Comparison of ENCODE assay signal across 8 cellular contexts in genomic region chr6:157381631-157382621, GRCh38. TPM values are rescaled to one million over a fixed set of nuclear protein-coding genes. Genes with fewer than 3 reads are reported as not detected.
DNase-seq lines count a peak whose midpoint lies in the region; ATAC-seq and TF ChIP-seq lines count a peak whose summit lies in the region.

No MANE protein-coding gene starts in this region.

- WGBS in SK-N-SH (ENCODE audit: low lambda C conversion rate), result 15% methylated on average over 32 of the region's 96 CpGs

- H3K4me2 ChIP-seq in SK-N-SH, result peak overlapping the region; percentile 85
- H3K4me2 ChIP-seq in OCI-LY3 (ENCODE audit: low read length), result peak overlapping the region; percentile 87

- H3K9ac ChIP-seq in SK-N-SH (peak overlapping the region; percentile 60), OCI-LY3 (ENCODE audit: low read length) (peak overlapping the region; percentile 89)

- peak; percentile 8; the same call in 1 of the 2 replicates for TF ChIP-seq RAD21 in SK-N-SH (IDR thresholded peaks at IDR 0.05; ENCODE audit: low read length)

- H2AFZ ChIP-seq in SK-N-SH (ENCODE audit: low read depth) (peak overlapping the region; percentile 65; the same call in 1 of the 2 replicates), OCI-LY3 (ENCODE audit: low read depth, low read length) (peak overlapping the region; percentile 74)

- intact Hi-C loops in natural killer cell (cut with micrococcal nuclease), result loop anchor here (1.0 to 5.0 kb wide), 4 partner anchors 59 to 285 kb away; partner anchors contain the start of gene TMEM242

- H3K36me3 ChIP-seq in SK-N-SH (replicated peaks in 1 of 2; ENCODE audit: control insufficient read depth in 1 of 2, insufficient read depth in 2 of 2, low read length in 1 of 2) (no peaks in the 10 kb centered on the region), OCI-LY3 (replicated peaks; ENCODE audit: low read depth, low read length) (peaks cover 4% of the 10 kb centered on the region)

- TF ChIP-seq CTCF in SK-N-SH (IDR thresholded peaks at IDR 0.05), result peak; percentile 20; the same call in 1 of the 2 replicates
- no peak for TF ChIP-seq CTCF in OCI-LY3 (IDR thresholded peaks at IDR 0.05; ENCODE audit: low read depth, low read length)
- no peak for TF ChIP-seq CTCF in natural killer cell (IDR thresholded peaks at IDR 0.05)

- CTCF ChIA-PET in SK-N-SH (lab: Yijun Ruan, JAX), result interaction anchor here (1.0 to 1.6 kb wide), 4 partner anchors 9 to 67 kb away, joined by 3 to 5 read pairs (median 3); no protein-coding TSS in a partner anchor

- peaks cover 4% of the 10 kb centered on the region for H3K27me3 Mint-ChIP-seq in activated T-helper 17 cell treated with anti-CD3 and anti-CD28 coated beads, Interleukin-2, amount 50 U/mL, for 72 hours
- H3K27me3 Mint-ChIP-seq in natural killer cell (ENCODE audit: low read depth in 2 of 2), result no peaks in the 10 kb centered on the region
- H3K27me3 Mint-ChIP-seq in stimulated activated naive CD8-positive, alpha-beta T cell treated with anti-CD3 and anti-CD28 coated beads, Interleukin-15, amount 100 ng/mL, for 72 hours, result peaks cover 30% of the 10 kb centered on the region

- TF ChIP-seq EP300 in SK-N-SH (IDR thresholded peaks at IDR 0.05; ENCODE audit: borderline replicate concordance in 1 of 2, low read depth in 1 of 2, low read length in 1 of 2), result no peak

- peaks cover 21% of the 10 kb centered on the region for H3K79me2 ChIP-seq in SK-N-SH (ENCODE audit: insufficient read depth)
- H3K79me2 ChIP-seq in OCI-LY3 (ENCODE audit: low read length), result peaks cover 18% of the 10 kb centered on the region

- H3K4me1 Mint-ChIP-seq in activated T-helper 17 cell treated with anti-CD3 and anti-CD28 coated beads, Interleukin-2, amount 50 U/mL, for 72 hours, result peaks cover 20% of the 10 kb centered on the region
- peaks cover 30 to 35% of the 10 kb centered on the region in 2 donors for H3K4me1 Mint-ChIP-seq in natural killer cell
- H3K4me1 Mint-ChIP-seq in stimulated activated naive CD8-positive, alpha-beta T cell treated with anti-CD3 and anti-CD28 coated beads, Interleukin-15, amount 100 ng/mL, for 72 hours, result peaks cover 46% of the 10 kb centered on the region

- H3K27ac ChIP-seq in SK-N-SH (ENCODE audit: low read depth in 2 of 2, low read length in 1 of 2), result peak overlapping the region; percentile 24 to 94; a peak in 3 of 4 replicates
- no peak overlapping the region for H3K27ac ChIP-seq in OCI-LY3 (ENCODE audit: low read length)

- no peaks in the 10 kb centered on the region for H3K9me3 Mint-ChIP-seq in activated T-helper 17 cell treated with anti-CD3 and anti-CD28 coated beads, Interleukin-2, amount 50 U/mL, for 72 hours
- no peaks in the 10 kb centered on the region for H3K9me3 Mint-ChIP-seq in natural killer cell
- no peaks in the 10 kb centered on the region for H3K9me3 Mint-ChIP-seq in stimulated activated naive CD8-positive, alpha-beta T cell treated with anti-CD3 and anti-CD28 coated beads, Interleukin-15, amount 100 ng/mL, for 72 hours

- no peaks in the 10 kb centered on the region for H3K27me3 ChIP-seq in SK-N-SH (ENCODE audit: insufficient read depth)
- H3K27me3 ChIP-seq in OCI-LY3 (ENCODE audit: low read depth, low read length), result no peaks in the 10 kb centered on the region

- H3K4me3 ChIP-seq in SK-N-SH (ENCODE audit: low read depth in 2 of 2, low read length in 1 of 2) (peak overlapping the region; percentile 92 to 97), OCI-LY3 (ENCODE audit: low read length) (peak overlapping the region; percentile 87)

- no peaks in the 10 kb centered on the region for H3K36me3 Mint-ChIP-seq in activated T-helper 17 cell treated with anti-CD3 and anti-CD28 coated beads, Interleukin-2, amount 50 U/mL, for 72 hours (ENCODE audit: low read depth)
- no peaks in the 10 kb centered on the region for H3K36me3 Mint-ChIP-seq in natural killer cell

- H3K9me3 ChIP-seq in SK-N-SH, result no peaks in the 10 kb centered on the region
- no peaks in the 10 kb centered on the region for H3K9me3 ChIP-seq in OCI-LY3 (ENCODE audit: insufficient read depth, low read length)

- peak overlapping the region; percentile 81 for H3K4me3 Mint-ChIP-seq in activated T-helper 17 cell treated with anti-CD3 and anti-CD28 coated beads, Interleukin-2, amount 50 U/mL, for 72 hours
- peak overlapping the region; percentile 92 for H3K4me3 Mint-ChIP-seq in natural killer cell
- peak overlapping the region; percentile 87 to 89 for H3K4me3 Mint-ChIP-seq in stimulated activated naive CD8-positive, alpha-beta T cell treated with anti-CD3 and anti-CD28 coated beads, Interleukin-15, amount 100 ng/mL, for 72 hours

- DNase-seq in SK-N-SH (peak; percentile 81), fibroblast of peridontal ligament (ENCODE audit: extremely low read depth) (peak; percentile 50), natural killer cell (peak; percentile 56)
- peak; percentile 55 to 63 for DNase-seq in stimulated activated naive CD8-positive, alpha-beta T cell treated with anti-CD3 and anti-CD28 coated beads, Interleukin-15, amount 100 ng/mL, for 72 hours

- H4K20me1 ChIP-seq in SK-N-SH (ENCODE audit: insufficient read depth) (no peaks in the 10 kb centered on the region), OCI-LY3 (ENCODE audit: insufficient read depth, low read length) (no peaks in the 10 kb centered on the region)

- no peaks in the 10 kb centered on the region for H3K9me2 ChIP-seq in SK-N-SH

- ATAC-seq in SK-N-SH treated with all-trans-retinoic acid at 6 μM for 48 hours (no peak), HG03039 (IDR thresholded peaks at IDR 0.05; ENCODE audit: unreplicated experiment) (peak; percentile 15), natural killer cell (peak; percentile 24 to 36 (median 31))
- ATAC-seq in activated T-helper 17 cell treated with anti-CD3 and anti-CD28 coated beads, Interleukin-2, amount 50 U/mL, for 72 hours (replicated peaks), result peak; percentile 10
- peak; percentile 38 for ATAC-seq in stimulated activated naive CD8-positive, alpha-beta T cell treated with anti-CD3 and anti-CD28 coated beads, Interleukin-15, amount 100 ng/mL, for 72 hours

- POLR2A ChIA-PET in SK-N-SH (lab: Yijun Ruan, JAX), result interaction anchor here (1.2 kb wide), 1 partner anchor 59 kb away, joined by 3 read pairs; the partner anchor contains the start of gene TMEM242

- peaks cover 0 to 11% of the 10 kb centered on the region in 2 experiments; a peak in 2 of 4 replicates for H3K4me1 ChIP-seq in SK-N-SH (ENCODE audit: control insufficient read depth in 1 of 2, insufficient read depth in 2 of 2, low read depth in 1 of 2, low read length in 1 of 2)
- H3K4me1 ChIP-seq in OCI-LY3 (ENCODE audit: low read length), result peaks cover 10% of the 10 kb centered on the region; the same call in 1 of the 2 replicates

- peak overlapping the region; percentile 78 for H3K27ac Mint-ChIP-seq in activated T-helper 17 cell treated with anti-CD3 and anti-CD28 coated beads, Interleukin-2, amount 50 U/mL, for 72 hours
- H3K27ac Mint-ChIP-seq in natural killer cell, result peak overlapping the region; percentile 78 to 82
- peak overlapping the region; percentile 49 to 88 for H3K27ac Mint-ChIP-seq in stimulated activated naive CD8-positive, alpha-beta T cell treated with anti-CD3 and anti-CD28 coated beads, Interleukin-15, amount 100 ng/mL, for 72 hours

- H3F3A ChIP-seq in SK-N-SH (replicated peaks; ENCODE audit: insufficient read depth), result peaks cover 3% of the 10 kb centered on the region

TF ChIP-seq in SK-N-SH, 30 proteins besides CTCF, POLR2A, EP300 and RAD21:
- TF ChIP-seq NFIC (IDR thresholded peaks at IDR 0.05; ENCODE audit: borderline replicate concordance) (no peak), YY1 (IDR thresholded peaks at IDR 0.05; ENCODE audit: low read depth) (no peak), IRF3 (IDR thresholded peaks at IDR 0.05; ENCODE audit: low read depth, low read length) (no peak), SMC3 (IDR thresholded peaks at IDR 0.05; ENCODE audit: low read depth, low read length) (0 out of 2 replicates have a peak, but pooled peaks have one; percentile 7), JUND (IDR thresholded peaks at IDR 0.05) (no peak)
TF ChIP-seq in SK-N-SH: peak in this region for 1.

TF ChIP-seq in SK-N-SH treated with all-trans-retinoic acid at 6 μM for 48 hours, 23 proteins besides CTCF, POLR2A, EP300 and RAD21 (continues in another document):
- TF ChIP-seq ARNTL (CRISPR knock-in tag; IDR thresholded peaks at IDR 0.05; ENCODE audit: borderline replicate concordance, low read depth) (no peak), PATZ1 (CRISPR knock-in tag; IDR thresholded peaks at IDR 0.05; ENCODE audit: borderline replicate concordance) (no peak)

RNA-seq across cellular contexts. Expression of gene ZDHHC14, which starts 0.9 kb away (rescaled TPM):
- 5.4 TPM in 2 replicates for polyA plus RNA-seq in SK-N-SH (2012; rRNA removed)
- polyA plus RNA-seq in SK-N-SH (2012; cell fraction: cytosol; rRNA removed), result 3.5 and 4.2 TPM in 2 replicates
- 8.2 and 9.1 TPM in 2 replicates for polyA plus RNA-seq in SK-N-SH (2012; cell fraction: nucleus; rRNA removed)
- 1 to 10 TPM; 2.1 to 2.2 TPM for total RNA-seq in activated T-helper 17 cell treated with anti-CD3 and anti-CD28 coated beads, Interleukin-2, amount 50 U/mL, for 72 hours
- 10 to 100 TPM in 2 of 3 donors, 1 to 10 TPM in 1; 6.7 to 11.3 (median 10.6) TPM for total RNA-seq in natural killer cell

RNA-seq across cellular contexts. Expression of gene TMEM242, which starts 58.6 kb away (rescaled TPM):
- 7.4 and 8.3 TPM in 2 replicates for polyA plus RNA-seq in SK-N-SH (2012; rRNA removed)
- 8.5 and 11.2 TPM in 2 replicates for polyA plus RNA-seq in SK-N-SH (2012; cell fraction: cytosol; rRNA removed)
- 3.7 and 5.4 TPM in 2 replicates for polyA plus RNA-seq in SK-N-SH (2012; cell fraction: nucleus; rRNA removed)
- 1 to 10 TPM; 5.1 to 6.2 TPM for total RNA-seq in activated T-helper 17 cell treated with anti-CD3 and anti-CD28 coated beads, Interleukin-2, amount 50 U/mL, for 72 hours
- 10 to 100 TPM; 18.5 to 24.8 (median 19.8) TPM for total RNA-seq in natural killer cell
